In the genomic region with DNA sequence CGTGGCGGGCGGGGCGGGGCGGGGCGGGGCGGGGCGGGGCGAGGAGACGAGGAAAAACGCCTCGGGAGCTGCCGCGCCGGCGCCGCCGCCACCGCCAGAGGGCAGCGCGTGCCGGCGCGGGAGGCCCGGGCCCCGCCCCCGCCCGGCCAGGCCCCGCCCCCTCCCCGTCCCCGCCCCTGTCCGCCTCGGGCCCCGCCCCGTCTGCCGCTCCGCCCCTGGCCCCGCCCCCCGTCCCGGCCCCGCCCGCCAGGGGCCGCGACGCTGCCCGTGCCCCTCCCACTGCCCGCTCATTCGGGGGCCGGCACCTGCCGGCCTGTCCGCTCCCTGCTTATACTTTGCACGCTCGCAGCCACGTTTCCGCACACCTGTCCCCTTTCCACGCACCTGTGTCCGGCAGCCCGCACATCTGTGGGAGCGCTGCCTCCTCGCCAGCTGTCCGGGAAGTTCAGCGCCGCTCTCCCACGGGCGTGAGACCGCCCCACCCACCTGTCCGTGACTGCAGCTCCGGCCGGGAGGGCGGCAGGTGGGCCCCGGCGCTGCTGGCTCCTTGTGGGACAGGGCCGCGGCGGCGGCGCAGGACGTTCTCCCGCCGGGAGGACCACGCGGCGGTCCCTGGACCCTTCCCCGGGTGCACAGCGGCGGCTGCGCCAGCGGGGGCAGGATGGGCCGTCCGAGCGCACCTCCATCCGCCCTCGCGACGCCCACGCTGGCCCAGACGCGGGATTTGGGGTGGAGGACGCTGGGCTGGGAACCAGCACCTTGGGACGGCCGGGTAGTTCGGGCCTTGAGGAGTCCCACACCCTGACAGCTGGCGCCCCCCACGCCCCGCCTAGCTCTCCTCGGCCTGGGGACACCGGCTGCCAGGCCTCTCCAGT, we compare ENCODE assay signal across 1 cellular context.
TF ChIP-seq lines count a peak whose summit lies in the region.

No MANE protein-coding gene starts in this region.

TF ChIP-seq in K562, 482 proteins besides CTCF, POLR2A, EP300 and RAD21 (continues in another document):
- TF ChIP-seq SP1 (CRISPR knock-in tag; IDR thresholded peaks at IDR 0.05), result peak; percentile 48
- TF ChIP-seq TAL1 (IDR thresholded peaks at IDR 0.05), result no peak
- TF ChIP-seq, protein P1, sequence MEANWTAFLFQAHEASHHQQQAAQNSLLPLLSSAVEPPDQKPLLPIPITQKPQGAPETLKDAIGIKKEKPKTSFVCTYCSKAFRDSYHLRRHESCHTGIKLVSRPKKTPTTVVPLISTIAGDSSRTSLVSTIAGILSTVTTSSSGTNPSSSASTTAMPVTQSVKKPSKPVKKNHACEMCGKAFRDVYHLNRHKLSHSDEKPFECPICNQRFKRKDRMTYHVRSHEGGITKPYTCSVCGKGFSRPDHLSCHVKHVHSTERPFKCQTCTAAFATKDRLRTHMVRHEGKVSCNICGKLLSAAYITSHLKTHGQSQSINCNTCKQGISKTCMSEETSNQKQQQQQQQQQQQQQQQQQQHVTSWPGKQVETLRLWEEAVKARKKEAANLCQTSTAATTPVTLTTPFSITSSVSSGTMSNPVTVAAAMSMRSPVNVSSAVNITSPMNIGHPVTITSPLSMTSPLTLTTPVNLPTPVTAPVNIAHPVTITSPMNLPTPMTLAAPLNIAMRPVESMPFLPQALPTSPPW (CRISPR knock-in tag; IDR thresholded peaks at IDR 0.05), result peak; percentile 84
- TF ChIP-seq FOXJ3 (CRISPR knock-in tag; IDR thresholded peaks at IDR 0.05), result no peak
- TF ChIP-seq, protein P2, sequence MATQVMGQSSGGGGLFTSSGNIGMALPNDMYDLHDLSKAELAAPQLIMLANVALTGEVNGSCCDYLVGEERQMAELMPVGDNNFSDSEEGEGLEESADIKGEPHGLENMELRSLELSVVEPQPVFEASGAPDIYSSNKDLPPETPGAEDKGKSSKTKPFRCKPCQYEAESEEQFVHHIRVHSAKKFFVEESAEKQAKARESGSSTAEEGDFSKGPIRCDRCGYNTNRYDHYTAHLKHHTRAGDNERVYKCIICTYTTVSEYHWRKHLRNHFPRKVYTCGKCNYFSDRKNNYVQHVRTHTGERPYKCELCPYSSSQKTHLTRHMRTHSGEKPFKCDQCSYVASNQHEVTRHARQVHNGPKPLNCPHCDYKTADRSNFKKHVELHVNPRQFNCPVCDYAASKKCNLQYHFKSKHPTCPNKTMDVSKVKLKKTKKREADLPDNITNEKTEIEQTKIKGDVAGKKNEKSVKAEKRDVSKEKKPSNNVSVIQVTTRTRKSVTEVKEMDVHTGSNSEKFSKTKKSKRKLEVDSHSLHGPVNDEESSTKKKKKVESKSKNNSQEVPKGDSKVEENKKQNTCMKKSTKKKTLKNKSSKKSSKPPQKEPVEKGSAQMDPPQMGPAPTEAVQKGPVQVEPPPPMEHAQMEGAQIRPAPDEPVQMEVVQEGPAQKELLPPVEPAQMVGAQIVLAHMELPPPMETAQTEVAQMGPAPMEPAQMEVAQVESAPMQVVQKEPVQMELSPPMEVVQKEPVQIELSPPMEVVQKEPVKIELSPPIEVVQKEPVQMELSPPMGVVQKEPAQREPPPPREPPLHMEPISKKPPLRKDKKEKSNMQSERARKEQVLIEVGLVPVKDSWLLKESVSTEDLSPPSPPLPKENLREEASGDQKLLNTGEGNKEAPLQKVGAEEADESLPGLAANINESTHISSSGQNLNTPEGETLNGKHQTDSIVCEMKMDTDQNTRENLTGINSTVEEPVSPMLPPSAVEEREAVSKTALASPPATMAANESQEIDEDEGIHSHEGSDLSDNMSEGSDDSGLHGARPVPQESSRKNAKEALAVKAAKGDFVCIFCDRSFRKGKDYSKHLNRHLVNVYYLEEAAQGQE (CRISPR knock-in tag; IDR thresholded peaks at IDR 0.05; ENCODE audit: low read depth), result no peak
- no peak for TF ChIP-seq ZNF445 (CRISPR knock-in tag; IDR thresholded peaks at IDR 0.05; ENCODE audit: low read depth)
- TF ChIP-seq MTA2 (IDR thresholded peaks at IDR 0.05; ENCODE audit: low read depth), result no peak
- TF ChIP-seq ZNF830 (CRISPR knock-in tag; IDR thresholded peaks at IDR 0.05), result peak; percentile 44; the same call in 1 of the 2 replicates
- TF ChIP-seq EGR1 (conservative IDR thresholded peaks at IDR 0.05), result peak; percentile 90
- peak; percentile 27; the same call in 1 of the 2 replicates for TF ChIP-seq MTA3 (IDR thresholded peaks at IDR 0.05; ENCODE audit: borderline replicate concordance)
- peak; percentile 35 for TF ChIP-seq RBBP5 (IDR thresholded peaks at IDR 0.05; ENCODE audit: borderline replicate concordance, insufficient read depth, low read length, poor library complexity, severe bottlenecking)
- no peak for TF ChIP-seq FOXM1 (IDR thresholded peaks at IDR 0.05; ENCODE audit: low read depth)
- TF ChIP-seq FOXM1 (CRISPR knock-in tag; IDR thresholded peaks at IDR 0.05; ENCODE audit: low read depth), result peak; percentile 70
- peak; percentile 31 to 66 for TF ChIP-seq MAZ (CRISPR knock-in tag; conservative IDR thresholded peaks at IDR 0.05 in 1 of 2, IDR thresholded peaks at IDR 0.05 in 1 of 2)
- TF ChIP-seq SRSF7 (optimal IDR thresholded peaks at IDR 0.05; ENCODE audit: low read depth, low read length), result no peak
- TF ChIP-seq ZEB2 (IDR thresholded peaks at IDR 0.05), result peak; percentile 71; the same call in 1 of the 2 replicates
- peak; percentile 36; the same call in 1 of the 2 replicates for TF ChIP-seq ZBTB1 (CRISPR knock-in tag; IDR thresholded peaks at IDR 0.05; ENCODE audit: borderline replicate concordance, low read depth)
- peak; percentile 26; the same call in 1 of the 2 replicates for TF ChIP-seq NCOA6 (IDR thresholded peaks at IDR 0.05)
- TF ChIP-seq CCNT2 (IDR thresholded peaks at IDR 0.05; ENCODE audit: borderline replicate concordance, extremely low read depth, insufficient read length, low read depth, low read length), result peak; percentile 59
- TF ChIP-seq, protein P3, sequence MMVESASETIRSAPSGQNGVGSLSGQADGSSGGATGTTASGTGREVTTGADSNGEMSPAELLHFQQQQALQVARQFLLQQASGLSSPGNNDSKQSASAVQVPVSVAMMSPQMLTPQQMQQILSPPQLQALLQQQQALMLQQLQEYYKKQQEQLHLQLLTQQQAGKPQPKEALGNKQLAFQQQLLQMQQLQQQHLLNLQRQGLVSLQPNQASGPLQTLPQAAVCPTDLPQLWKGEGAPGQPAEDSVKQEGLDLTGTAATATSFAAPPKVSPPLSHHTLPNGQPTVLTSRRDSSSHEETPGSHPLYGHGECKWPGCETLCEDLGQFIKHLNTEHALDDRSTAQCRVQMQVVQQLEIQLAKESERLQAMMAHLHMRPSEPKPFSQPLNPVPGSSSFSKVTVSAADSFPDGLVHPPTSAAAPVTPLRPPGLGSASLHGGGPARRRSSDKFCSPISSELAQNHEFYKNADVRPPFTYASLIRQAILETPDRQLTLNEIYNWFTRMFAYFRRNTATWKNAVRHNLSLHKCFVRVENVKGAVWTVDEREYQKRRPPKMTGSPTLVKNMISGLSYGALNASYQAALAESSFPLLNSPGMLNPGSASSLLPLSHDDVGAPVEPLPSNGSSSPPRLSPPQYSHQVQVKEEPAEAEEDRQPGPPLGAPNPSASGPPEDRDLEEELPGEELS (CRISPR knock-in tag; IDR thresholded peaks at IDR 0.05; ENCODE audit: borderline replicate concordance), result 0 out of 2 replicates have a peak, but pooled peaks have one; percentile 47
- TF ChIP-seq CXXC5 (CRISPR knock-in tag; IDR thresholded peaks at IDR 0.05), result peak; percentile 37; the same call in 1 of the 2 replicates
- TF ChIP-seq SAFB (IDR thresholded peaks at IDR 0.05; ENCODE audit: borderline replicate concordance, low read depth, low read length), result peak; percentile 83
- TF ChIP-seq, protein P4, sequence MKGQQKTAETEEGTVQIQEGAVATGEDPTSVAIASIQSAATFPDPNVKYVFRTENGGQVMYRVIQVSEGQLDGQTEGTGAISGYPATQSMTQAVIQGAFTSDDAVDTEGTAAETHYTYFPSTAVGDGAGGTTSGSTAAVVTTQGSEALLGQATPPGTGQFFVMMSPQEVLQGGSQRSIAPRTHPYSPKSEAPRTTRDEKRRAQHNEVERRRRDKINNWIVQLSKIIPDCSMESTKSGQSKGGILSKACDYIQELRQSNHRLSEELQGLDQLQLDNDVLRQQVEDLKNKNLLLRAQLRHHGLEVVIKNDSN (CRISPR knock-in tag; IDR thresholded peaks at IDR 0.05), result 0 out of 2 replicates have a peak, but pooled peaks have one; percentile 4
- TF ChIP-seq GATAD2A (IDR thresholded peaks at IDR 0.05), result 0 out of 2 replicates have a peak, but pooled peaks have one; percentile 20
- TF ChIP-seq, protein P5, sequence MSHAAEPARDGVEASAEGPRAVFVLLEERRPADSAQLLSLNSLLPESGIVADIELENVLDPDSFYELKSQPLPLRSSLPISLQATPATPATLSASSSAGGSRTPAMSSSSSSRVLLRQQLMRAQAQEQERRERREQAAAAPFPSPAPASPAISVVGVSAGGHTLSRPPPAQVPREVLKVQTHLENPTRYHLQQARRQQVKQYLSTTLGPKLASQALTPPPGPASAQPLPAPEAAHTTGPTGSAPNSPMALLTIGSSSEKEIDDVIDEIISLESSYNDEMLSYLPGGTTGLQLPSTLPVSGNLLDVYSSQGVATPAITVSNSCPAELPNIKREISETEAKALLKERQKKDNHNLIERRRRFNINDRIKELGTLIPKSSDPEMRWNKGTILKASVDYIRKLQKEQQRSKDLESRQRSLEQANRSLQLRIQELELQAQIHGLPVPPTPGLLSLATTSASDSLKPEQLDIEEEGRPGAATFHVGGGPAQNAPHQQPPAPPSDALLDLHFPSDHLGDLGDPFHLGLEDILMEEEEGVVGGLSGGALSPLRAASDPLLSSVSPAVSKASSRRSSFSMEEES (CRISPR knock-in tag; IDR thresholded peaks at IDR 0.05), result no peak
- no peak for TF ChIP-seq SMARCC2 (IDR thresholded peaks at IDR 0.05; ENCODE audit: low read depth)
- TF ChIP-seq ZNF766 (CRISPR knock-in tag; conservative IDR thresholded peaks at IDR 0.05), result no peak
- TF ChIP-seq SAP30 (IDR thresholded peaks at IDR 0.05; ENCODE audit: borderline replicate concordance, insufficient read depth, low read depth, low read length, poor library complexity, severe bottlenecking), result peak; percentile 73
- TF ChIP-seq SNRNP70 (optimal IDR thresholded peaks at IDR 0.05; ENCODE audit: low read depth, low read length), result no peak
- TF ChIP-seq TOE1 (IDR thresholded peaks at IDR 0.05; ENCODE audit: borderline replicate concordance), result no peak
- TF ChIP-seq TOE1 (CRISPR knock-in tag; IDR thresholded peaks at IDR 0.05; ENCODE audit: borderline replicate concordance, low read depth), result peak; percentile 83; the same call in 1 of the 2 replicates
- TF ChIP-seq FOXP1 (CRISPR knock-in tag; IDR thresholded peaks at IDR 0.05), result 0 out of 2 replicates have a peak, but pooled peaks have one; percentile 48
- TF ChIP-seq CREB1 (IDR thresholded peaks at IDR 0.05), result no peak
- TF ChIP-seq CREB1 (CRISPR knock-in tag; IDR thresholded peaks at IDR 0.05), result peak; percentile 35; the same call in 1 of the 2 replicates
- TF ChIP-seq, protein P6, sequence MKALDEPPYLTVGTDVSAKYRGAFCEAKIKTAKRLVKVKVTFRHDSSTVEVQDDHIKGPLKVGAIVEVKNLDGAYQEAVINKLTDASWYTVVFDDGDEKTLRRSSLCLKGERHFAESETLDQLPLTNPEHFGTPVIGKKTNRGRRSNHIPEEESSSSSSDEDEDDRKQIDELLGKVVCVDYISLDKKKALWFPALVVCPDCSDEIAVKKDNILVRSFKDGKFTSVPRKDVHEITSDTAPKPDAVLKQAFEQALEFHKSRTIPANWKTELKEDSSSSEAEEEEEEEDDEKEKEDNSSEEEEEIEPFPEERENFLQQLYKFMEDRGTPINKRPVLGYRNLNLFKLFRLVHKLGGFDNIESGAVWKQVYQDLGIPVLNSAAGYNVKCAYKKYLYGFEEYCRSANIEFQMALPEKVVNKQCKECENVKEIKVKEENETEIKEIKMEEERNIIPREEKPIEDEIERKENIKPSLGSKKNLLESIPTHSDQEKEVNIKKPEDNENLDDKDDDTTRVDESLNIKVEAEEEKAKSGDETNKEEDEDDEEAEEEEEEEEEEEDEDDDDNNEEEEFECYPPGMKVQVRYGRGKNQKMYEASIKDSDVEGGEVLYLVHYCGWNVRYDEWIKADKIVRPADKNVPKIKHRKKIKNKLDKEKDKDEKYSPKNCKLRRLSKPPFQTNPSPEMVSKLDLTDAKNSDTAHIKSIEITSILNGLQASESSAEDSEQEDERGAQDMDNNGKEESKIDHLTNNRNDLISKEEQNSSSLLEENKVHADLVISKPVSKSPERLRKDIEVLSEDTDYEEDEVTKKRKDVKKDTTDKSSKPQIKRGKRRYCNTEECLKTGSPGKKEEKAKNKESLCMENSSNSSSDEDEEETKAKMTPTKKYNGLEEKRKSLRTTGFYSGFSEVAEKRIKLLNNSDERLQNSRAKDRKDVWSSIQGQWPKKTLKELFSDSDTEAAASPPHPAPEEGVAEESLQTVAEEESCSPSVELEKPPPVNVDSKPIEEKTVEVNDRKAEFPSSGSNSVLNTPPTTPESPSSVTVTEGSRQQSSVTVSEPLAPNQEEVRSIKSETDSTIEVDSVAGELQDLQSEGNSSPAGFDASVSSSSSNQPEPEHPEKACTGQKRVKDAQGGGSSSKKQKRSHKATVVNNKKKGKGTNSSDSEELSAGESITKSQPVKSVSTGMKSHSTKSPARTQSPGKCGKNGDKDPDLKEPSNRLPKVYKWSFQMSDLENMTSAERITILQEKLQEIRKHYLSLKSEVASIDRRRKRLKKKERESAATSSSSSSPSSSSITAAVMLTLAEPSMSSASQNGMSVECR (CRISPR knock-in tag; IDR thresholded peaks at IDR 0.05), result peak; percentile 48; the same call in 1 of the 2 replicates
- TF ChIP-seq HMGN3 (IDR thresholded peaks at IDR 0.05; ENCODE audit: borderline replicate concordance, extremely low read depth, insufficient read length, low read depth, low read length), result peak; percentile 60
- TF ChIP-seq ZNF316 (IDR thresholded peaks at IDR 0.05), result peak; percentile 51
- TF ChIP-seq, protein P7, sequence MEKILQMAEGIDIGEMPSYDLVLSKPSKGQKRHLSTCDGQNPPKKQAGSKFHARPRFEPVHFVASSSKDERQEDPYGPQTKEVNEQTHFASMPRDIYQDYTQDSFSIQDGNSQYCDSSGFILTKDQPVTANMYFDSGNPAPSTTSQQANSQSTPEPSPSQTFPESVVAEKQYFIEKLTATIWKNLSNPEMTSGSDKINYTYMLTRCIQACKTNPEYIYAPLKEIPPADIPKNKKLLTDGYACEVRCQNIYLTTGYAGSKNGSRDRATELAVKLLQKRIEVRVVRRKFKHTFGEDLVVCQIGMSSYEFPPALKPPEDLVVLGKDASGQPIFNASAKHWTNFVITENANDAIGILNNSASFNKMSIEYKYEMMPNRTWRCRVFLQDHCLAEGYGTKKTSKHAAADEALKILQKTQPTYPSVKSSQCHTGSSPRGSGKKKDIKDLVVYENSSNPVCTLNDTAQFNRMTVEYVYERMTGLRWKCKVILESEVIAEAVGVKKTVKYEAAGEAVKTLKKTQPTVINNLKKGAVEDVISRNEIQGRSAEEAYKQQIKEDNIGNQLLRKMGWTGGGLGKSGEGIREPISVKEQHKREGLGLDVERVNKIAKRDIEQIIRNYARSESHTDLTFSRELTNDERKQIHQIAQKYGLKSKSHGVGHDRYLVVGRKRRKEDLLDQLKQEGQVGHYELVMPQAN (IDR thresholded peaks at IDR 0.05; ENCODE audit: borderline replicate concordance), result 0 out of 2 replicates have a peak, but pooled peaks have one; percentile 2
- TF ChIP-seq TRIM28 (IDR thresholded peaks at IDR 0.05), result no peak
